Comparison of ENCODE assay signal across 10 cellular contexts in genomic region chr18:12776821-12777471, GRCh38.
A peak's percentile ranks its signal among the peaks of the same experiment; 100 is the strongest.
DNase-seq lines count a peak whose midpoint lies in the region; ATAC-seq, FAIRE-seq and TF ChIP-seq lines count a peak whose summit lies in the region.
"Had no signal": no experiment of that assay in that cellular context is flagged by ENCODE, and none has a peak within 500 bp of the region (broad histone marks: within the 10 kb centered on the region; RNA-seq: fewer than 3 reads in every experiment).

No MANE protein-coding gene starts in this region.

- no peak overlapping the region for H3K56ac ChIP-seq in H1 (replicated peaks; ENCODE audit: insufficient read length, low read depth, low read length)

- peaks cover 0 to 9% (median 1%) of the 10 kb centered on the region in 3 donors for H3K27me3 Mint-ChIP-seq in CD14-positive monocyte (ENCODE audit: low read depth in 3 of 3)

- H2BK20ac ChIP-seq in H1 (ENCODE audit: low read length) = no peak overlapping the region

- POLR2A ChIA-PET in H1 (lab: Charles Lee; ENCODE audit: partially characterized antibody) = interaction anchor here (0.7 to 2.4 kb wide), 5 partner anchors 11 to 171 kb away, joined by 3 to 14 read pairs (median 4); partner anchors contain the start of genes CEP76, PSMG2, PTPN2 and SEH1L

- H3K14ac ChIP-seq in H1 (ENCODE audit: insufficient read length) = no peak overlapping the region

- peak overlapping the region in 1 of 4 experiments; percentile 16; a peak in 2 of 7 replicates for H3K9ac ChIP-seq in H1 (replicated peaks in 1 of 4; ENCODE audit: extremely low read depth in 1 of 4, low read depth in 3 of 4, low read length in 3 of 4)

- H2BK15ac ChIP-seq in H1 (ENCODE audit: low read length) = no peak overlapping the region

- peaks cover 2% of the 10 kb centered on the region; the same call in 1 of the 2 replicates for H3K23me2 ChIP-seq in H1 (ENCODE audit: low read depth, low read length)

- no peak overlapping the region for H2BK5ac ChIP-seq in H1 (ENCODE audit: low read depth, low read length)

- H3K9me3 ChIP-seq in H1 (ENCODE audit: insufficient read depth in 2 of 2, low read depth in 1 of 2, low read length in 1 of 2) = no peaks in the 10 kb centered on the region; a peak in 1 of 4 replicates
- H3K9me3 ChIP-seq in mucosa of descending colon = no peaks in the 10 kb centered on the region
- H3K9me3 ChIP-seq in gastroesophageal sphincter = no peaks in the 10 kb centered on the region
- no peaks in the 10 kb centered on the region for H3K9me3 ChIP-seq in gastrocnemius medialis

- DNase-seq in CD14-positive monocyte (ENCODE audit: low spot score) (no peak), H7 (no peak), H1 (ENCODE audit: low read depth in 1 of 2, low spot score in 2 of 2) (peak in 1 of 2 experiments; percentile 61), mucosa of descending colon (peak in 2 of 3 donors; percentile 7 to 27), ACHN (no peak), NK-92 (lab: John Stamatoyannopoulos, UW; ENCODE audit: unreplicated experiment) (no peak), gastrocnemius medialis (no peak)
- DNase-seq: activated T-cell treated with anti-CD3 and anti-CD28 coated beads, Interleukin-2, amount 50 U/mL, for 4 hours; MV-4-11 had no signal

- peak overlapping the region; percentile 55 to 59 for H3K4me3 Mint-ChIP-seq in CD14-positive monocyte

- TF ChIP-seq POLR2A in H1 (IDR thresholded peaks at IDR 0.05; ENCODE audit: control extremely low read depth in 1 of 2, low read depth in 2 of 2, low read length in 2 of 2) (no peak), gastroesophageal sphincter (IDR thresholded peaks at IDR 0.05) (no peak), gastrocnemius medialis (IDR thresholded peaks at IDR 0.05) (no peak)

- H3K27ac ChIP-seq in H1 (ENCODE audit: low read depth, low read length) = no peak overlapping the region
- peak overlapping the region in 1 of 4 donors; percentile 6 for H3K27ac ChIP-seq in gastroesophageal sphincter
- H3K27ac ChIP-seq in gastrocnemius medialis = no peak overlapping the region

- H3K4me3 ChIP-seq in H7 (ENCODE audit: insufficient read depth, low read depth, low read length) (peak overlapping the region; percentile 32; the same call in 1 of the 2 replicates), H1 (ENCODE audit: extremely low read depth in 1 of 4, insufficient read depth in 2 of 4, low read depth in 3 of 4, low read length in 4 of 4) (peak overlapping the region; percentile 31 to 63 (median 44)), mucosa of descending colon (no peak overlapping the region), gastroesophageal sphincter (peak overlapping the region in 1 of 2 donors; percentile 34), gastrocnemius medialis (peak overlapping the region in 1 of 4 donors; percentile 11)

- no peaks in the 10 kb centered on the region for H3K79me2 ChIP-seq in H1 (ENCODE audit: control insufficient read depth in 1 of 2, insufficient read depth in 2 of 2, low read length in 2 of 2)

- H3K9me3 Mint-ChIP-seq in CD14-positive monocyte = peaks cover 0 to 12% (median 8%) of the 10 kb centered on the region in 7 donors
- H3K9me3 Mint-ChIP-seq: activated T-cell treated with anti-CD3 and anti-CD28 coated beads, Interleukin-2, amount 50 U/mL, for 4 hours had no signal

- no peak for TF ChIP-seq CTCF in CD14-positive monocyte (IDR thresholded peaks at IDR 0.05)
- no peak for TF ChIP-seq CTCF in H1 (IDR thresholded peaks at IDR 0.05; ENCODE audit: control extremely low read depth in 1 of 3, insufficient read depth in 1 of 3, low read depth in 1 of 3, low read length in 3 of 3)
- TF ChIP-seq CTCF in mucosa of descending colon (IDR thresholded peaks at IDR 0.05) = no peak
- TF ChIP-seq CTCF in gastroesophageal sphincter (IDR thresholded peaks at IDR 0.05) = no peak
- no peak for TF ChIP-seq CTCF in gastrocnemius medialis (IDR thresholded peaks at IDR 0.05 in 4 of 5, conservative IDR thresholded peaks at IDR 0.05 in 1 of 5)

- no peak overlapping the region for H2BK12ac ChIP-seq in H1 (ENCODE audit: low read depth, low read length)

- no peak overlapping the region; the same call in 1 of the 2 replicates for H3K18ac ChIP-seq in H1 (ENCODE audit: extremely low read depth, low read length)

- H2BK120ac ChIP-seq in H1 (replicated peaks; ENCODE audit: low read depth, low read length) = no peak overlapping the region

- TF ChIP-seq RAD21 in H1 (IDR thresholded peaks at IDR 0.05 in 1 of 2, conservative IDR thresholded peaks at IDR 0.05 in 1 of 2; ENCODE audit: low read depth in 2 of 2, low read length in 2 of 2) = no peak

- TF ChIP-seq EP300 in H1 (IDR thresholded peaks at IDR 0.05; ENCODE audit: borderline replicate concordance in 1 of 2, low read depth in 2 of 2, low read length in 2 of 2) (no peak), gastroesophageal sphincter (IDR thresholded peaks at IDR 0.05) (no peak)

- 0 out of 2 replicates have a peak overlapping the region, but pooled peaks have one; percentile 64 for H2AFZ ChIP-seq in H1 (ENCODE audit: low read length)

- peaks cover 0 to 2% of the 10 kb centered on the region in 2 experiments for H4K20me1 ChIP-seq in H1 (replicated peaks in 1 of 2; ENCODE audit: control insufficient read depth in 1 of 2, insufficient read depth in 2 of 2, low read length in 2 of 2)

- in situ Hi-C loops in ACHN (cut with HindIII; ENCODE audit: low pct_ligation_motif_present, low pct_unique_long_range_greater_than_20kb, low sequenced_read_pairs) = no loop called here
- in situ Hi-C loops in gastrocnemius medialis (cut with MboI; ENCODE audit: low sequenced_read_pairs in 4 of 4) = no loop called here

- H4K8ac ChIP-seq in H1 (ENCODE audit: extremely low read depth, insufficient read depth, low read length) = no peak overlapping the region

- no peak overlapping the region for H4K5ac ChIP-seq in H1 (ENCODE audit: insufficient read length, low read depth, low read length)

- H3K36me3 Mint-ChIP-seq in CD14-positive monocyte = no peaks in the 10 kb centered on the region

- no peak for FAIRE-seq in H1 (lab: Jason Lieb, UNC)

- ATAC-seq in mucosa of descending colon (peak; percentile 21), gastroesophageal sphincter (no peak), gastrocnemius medialis (no peak)

- no peaks in the 10 kb centered on the region for H3K4me1 ChIP-seq in H1 (replicated peaks in 1 of 4; ENCODE audit: control insufficient read depth in 3 of 4, insufficient read depth in 4 of 4, low read length in 3 of 4)
- H3K4me1 ChIP-seq in mucosa of descending colon (ENCODE audit: low read depth) = no peaks in the 10 kb centered on the region
- no peaks in the 10 kb centered on the region for H3K4me1 ChIP-seq in gastroesophageal sphincter
- H3K4me1 ChIP-seq in gastrocnemius medialis = no peaks in the 10 kb centered on the region

- H3K4ac ChIP-seq in H1 (replicated peaks; ENCODE audit: insufficient read length, low read depth, low read length) = no peak overlapping the region

- no peak overlapping the region for H3K27ac Mint-ChIP-seq in CD14-positive monocyte

- H3K79me1 ChIP-seq in H1 (ENCODE audit: low read depth, low read length) = no peaks in the 10 kb centered on the region

- no peak overlapping the region for H3K23ac ChIP-seq in H1 (ENCODE audit: insufficient read length)

- H3K36me3 ChIP-seq in H7 (replicated peaks; ENCODE audit: control insufficient read depth, insufficient read depth, low read length) (no peaks in the 10 kb centered on the region), H1 (ENCODE audit: control insufficient read depth in 2 of 4, insufficient read depth in 4 of 4, low read length in 3 of 4) (no peaks in the 10 kb centered on the region), mucosa of descending colon (ENCODE audit: low read depth) (no peaks in the 10 kb centered on the region), gastroesophageal sphincter (no peaks in the 10 kb centered on the region), gastrocnemius medialis (no peaks in the 10 kb centered on the region)

- 40% methylated on average over 45 of the region's 54 CpGs; no CpG with 5 or more reads in 1 of the 2 experiments for WGBS in H1 (ENCODE audit: extremely low coverage in 1 of 2, insufficient coverage in 1 of 2, insufficient read length in 1 of 2, insufficient replicate concordance in 2 of 2, low coverage in 1 of 2, low lambda C conversion rate in 2 of 2, missing lambda C conversion rate in 1 of 2), 2 experiments
- no CpG with 5 or more reads among the region's 54 CpGs for WGBS in gastroesophageal sphincter (ENCODE audit: low coverage in 1 of 2), 2 donors

- intact Hi-C loops in CD14-positive monocyte (cut with micrococcal nuclease) = no loop called here
- intact Hi-C loops in mucosa of descending colon (cut with DNase I, micrococcal nuclease) = no loop called here
- intact Hi-C loops in gastrocnemius medialis (cut with DNase I; ENCODE audit: low total_unique reads) = no loop called here

- H2AK5ac ChIP-seq in H1 (ENCODE audit: low read depth, low read length) = no peak overlapping the region

- no peak overlapping the region for H4K91ac ChIP-seq in H1 (replicated peaks; ENCODE audit: insufficient read length, low read length)

- CTCF ChIA-PET in H1 (lab: Charles Lee; ENCODE audit: partially characterized antibody) = interaction anchor here (0.6 to 2.8 kb wide), 6 partner anchors 10 to 157 kb away, joined by 3 to 18 read pairs (median 6); no protein-coding TSS in a partner anchor

- H3K4me2 ChIP-seq in H1 (ENCODE audit: insufficient read depth in 1 of 2, low read depth in 2 of 2, low read length in 2 of 2) = peak overlapping the region; percentile 70 to 84

- H3K27me3 ChIP-seq in H7 (ENCODE audit: control insufficient read depth, insufficient read depth, low read length) (peaks cover 3% of the 10 kb centered on the region; the same call in 1 of the 2 replicates), H1 (replicated peaks in 1 of 4; ENCODE audit: control insufficient read depth in 3 of 4, extremely low read depth in 1 of 4, insufficient read depth in 3 of 4, low read length in 3 of 4) (peaks cover 0 to 28% (median 15%) of the 10 kb centered on the region in 4 experiments; a peak in 5 of 7 replicates), gastroesophageal sphincter (no peaks in the 10 kb centered on the region), gastrocnemius medialis (no peaks in the 10 kb centered on the region)

- H3K4me1 Mint-ChIP-seq in CD14-positive monocyte = no peaks in the 10 kb centered on the region

TF ChIP-seq in H1, 55 proteins besides CTCF, POLR2A, EP300 and RAD21 (continues in another document):
- TF ChIP-seq GTF2F1 (IDR thresholded peaks at IDR 0.05; ENCODE audit: borderline replicate concordance, low read depth, low read length) (no peak), JUND (IDR thresholded peaks at IDR 0.05; ENCODE audit: low read length) (no peak), KDM4A (IDR thresholded peaks at IDR 0.05; ENCODE audit: low read depth, low read length, severe bottlenecking) (peak; percentile 71), SIX5 (IDR thresholded peaks at IDR 0.05; ENCODE audit: low read depth, low read length) (no peak), TCF12 (IDR thresholded peaks at IDR 0.05; ENCODE audit: low read depth, low read length) (no peak), MAX (IDR thresholded peaks at IDR 0.05) (0 out of 2 replicates have a peak, but pooled peaks have one; percentile 2), PHF8 (conservative IDR thresholded peaks at IDR 0.05; ENCODE audit: low read depth, low read length) (no peak)

Comparison
In these comparisons a context has a peak if more than half of its experiments do, and no peak if none do; other contexts are left out.
1. DNase-seq: peak in mucosa of descending colon (2 of 3); none in CD14-positive monocyte (single experiment), H7 (single experiment), ACHN (single experiment), NK-92 (single experiment) and gastrocnemius medialis (0 of 2).